Comparison of ENCODE assay signal across 11 cellular contexts in genomic region chr10:95247200-95247880, GRCh38. TPM values are rescaled to one million over a fixed set of nuclear protein-coding genes. Genes with fewer than 3 reads are reported as not detected.
DNase-seq lines count a peak whose midpoint lies in the region; ATAC-seq and TF ChIP-seq lines count a peak whose summit lies in the region.
"Had no signal": no experiment of that assay in that cellular context is flagged by ENCODE, and none has a peak within 500 bp of the region (broad histone marks: within the 10 kb centered on the region; RNA-seq: fewer than 3 reads in every experiment).

No MANE protein-coding gene starts in this region.

- no peaks in the 10 kb centered on the region for H3K4me1 ChIP-seq in CD8-positive, alpha-beta T cell (ENCODE audit: insufficient read depth, low read length)

- intact Hi-C loops in CD8-positive, alpha-beta T cell (cut with DNase I, micrococcal nuclease) = loop anchor here in 1 of 2 experiments (10.0 kb wide), 1 partner anchor 623 kb away; no protein-coding TSS in a partner anchor

- peaks cover 7% of the 10 kb centered on the region for H3K36me3 Mint-ChIP-seq in nephron progenitor cell (ENCODE audit: low read depth)
- H3K36me3 Mint-ChIP-seq in CD8-positive, alpha-beta T cell = no peaks in the 10 kb centered on the region
- H3K36me3 Mint-ChIP-seq in activated naive CD8-positive, alpha-beta T cell treated with anti-CD3 and anti-CD28 coated beads for 36 hours = no peaks in the 10 kb centered on the region

- no peak for TF ChIP-seq CTCF in AG04450 (IDR thresholded peaks at IDR 0.05; ENCODE audit: low read depth, low read length)
- no peak for TF ChIP-seq CTCF in nephron progenitor cell (IDR thresholded peaks at IDR 0.05)
- TF ChIP-seq CTCF in CD8-positive, alpha-beta T cell (IDR thresholded peaks at IDR 0.05) = no peak

- H3K27ac ChIP-seq in AG04450 (ENCODE audit: low read depth, low read length) (peak overlapping the region; percentile 93), epithelial cell of prostate (peak overlapping the region; percentile 64)
- no peak overlapping the region for H3K27ac ChIP-seq in CD8-positive, alpha-beta T cell (ENCODE audit: low read depth, low read length)

- H3K4me1 Mint-ChIP-seq in nephron progenitor cell = peaks cover 47% of the 10 kb centered on the region
- no peaks in the 10 kb centered on the region for H3K4me1 Mint-ChIP-seq in CD8-positive, alpha-beta T cell (ENCODE audit: low read depth)
- H3K4me1 Mint-ChIP-seq in activated naive CD8-positive, alpha-beta T cell treated with anti-CD3 and anti-CD28 coated beads for 36 hours = peaks cover 5% of the 10 kb centered on the region
- H3K4me1 Mint-ChIP-seq: central memory CD8-positive, alpha-beta T cell had no signal

- H3K27ac Mint-ChIP-seq in nephron progenitor cell = peak overlapping the region; percentile 91
- H3K27ac Mint-ChIP-seq in CD8-positive, alpha-beta T cell = no peak overlapping the region
- H3K27ac Mint-ChIP-seq in activated naive CD8-positive, alpha-beta T cell treated with anti-CD3 and anti-CD28 coated beads for 36 hours = no peak overlapping the region
- H3K27ac Mint-ChIP-seq: activated CD4-positive, alpha-beta T cell treated with anti-CD3 and anti-CD28 coated beads, Interleukin-2, amount 10 ng/mL, durations not matched to agents 24 days and 14 days had no signal

- no peaks in the 10 kb centered on the region for H3K9me3 ChIP-seq in AG04450 (ENCODE audit: control insufficient read depth, insufficient read depth, low read length)
- H3K9me3 ChIP-seq in CD8-positive, alpha-beta T cell (ENCODE audit: low read length) = no peaks in the 10 kb centered on the region

- CTCF ChIA-PET in AG04450 (lab: Charles Lee) = interaction anchor here (0.5 to 18.8 kb wide), 38 partner anchors 8 to 1407 kb away, joined by 3 to 507 read pairs (median 4); no protein-coding TSS in a partner anchor
- CTCF ChIA-PET in CD8-positive, alpha-beta T cell (lab: Charles Lee) = interaction anchor here (0.9 to 3.3 kb wide), 11 partner anchors 10 to 116 kb away, joined by 3 to 49 read pairs (median 5); no protein-coding TSS in a partner anchor

- H3K4me3 Mint-ChIP-seq in nephron progenitor cell = no peak overlapping the region
- no peak overlapping the region for H3K4me3 Mint-ChIP-seq in CD8-positive, alpha-beta T cell
- no peak overlapping the region for H3K4me3 Mint-ChIP-seq in activated naive CD8-positive, alpha-beta T cell treated with anti-CD3 and anti-CD28 coated beads for 36 hours
- H3K4me3 Mint-ChIP-seq: activated CD4-positive, alpha-beta T cell treated with anti-CD3 and anti-CD28 coated beads, Interleukin-2, amount 10 ng/mL, durations not matched to agents 24 days and 14 days; central memory CD8-positive, alpha-beta T cell had no signal

- no peaks in the 10 kb centered on the region for H3K27me3 ChIP-seq in AG04450 (ENCODE audit: control insufficient read depth, insufficient read depth, low read length)
- no peaks in the 10 kb centered on the region for H3K27me3 ChIP-seq in CD8-positive, alpha-beta T cell (ENCODE audit: insufficient read depth, low read length)

- no peak overlapping the region for H3K4me3 ChIP-seq in AG04450 (ENCODE audit: low read depth, low read length)
- H3K4me3 ChIP-seq in CD8-positive, alpha-beta T cell (ENCODE audit: low read depth, low read length) = no peak overlapping the region

- peaks cover 3% of the 10 kb centered on the region for H3K27me3 Mint-ChIP-seq in nephron progenitor cell (ENCODE audit: low read depth, poor library complexity)
- H3K27me3 Mint-ChIP-seq in CD8-positive, alpha-beta T cell (ENCODE audit: low read depth) = peaks cover 15% of the 10 kb centered on the region
- H3K27me3 Mint-ChIP-seq in activated naive CD8-positive, alpha-beta T cell treated with anti-CD3 and anti-CD28 coated beads for 36 hours = peaks cover 5% of the 10 kb centered on the region
- H3K27me3 Mint-ChIP-seq: central memory CD8-positive, alpha-beta T cell had no signal

- H3K36me3 ChIP-seq in CD8-positive, alpha-beta T cell (ENCODE audit: insufficient read depth, low read length) = no peaks in the 10 kb centered on the region

- POLR2A ChIA-PET in AG04450 (lab: Yijun Ruan, JAX) = interaction anchor here (0.5 to 1.9 kb wide), 8 partner anchors 12 to 1776 kb away, joined by 3 to 9 read pairs (median 5); partner anchors contain the start of gene PDLIM1
- POLR2A ChIA-PET in CD8-positive, alpha-beta T cell (lab: Charles Lee) = no interaction called here

- DNase-seq in AG04450 (ENCODE audit: low read depth, low spot score) (peak; percentile 81), NCI-H226 (peak; percentile 81), epithelial cell of prostate (ENCODE audit: low read depth, low spot score) (no peak), nephron progenitor cell (no peak), OCI-M2 (lab: John Stamatoyannopoulos, UW; ENCODE audit: unreplicated experiment) (no peak)
- DNase-seq in CD8-positive, alpha-beta T cell = no peak
- DNase-seq in activated naive CD8-positive, alpha-beta T cell treated with anti-CD3 and anti-CD28 coated beads for 36 hours = no peak

- ATAC-seq in HG02678 (IDR thresholded peaks at IDR 0.05; ENCODE audit: unreplicated experiment) = no peak
- no peak for ATAC-seq in CD8-positive, alpha-beta T cell

- no peaks in the 10 kb centered on the region for H3K9me3 Mint-ChIP-seq in nephron progenitor cell
- no peaks in the 10 kb centered on the region for H3K9me3 Mint-ChIP-seq in CD8-positive, alpha-beta T cell
- H3K9me3 Mint-ChIP-seq in activated naive CD8-positive, alpha-beta T cell treated with anti-CD3 and anti-CD28 coated beads for 36 hours = no peaks in the 10 kb centered on the region
- H3K9me3 Mint-ChIP-seq: activated CD4-positive, alpha-beta T cell treated with anti-CD3 and anti-CD28 coated beads, Interleukin-2, amount 10 ng/mL, durations not matched to agents 24 days and 14 days; central memory CD8-positive, alpha-beta T cell had no signal

RNA-seq across cellular contexts. Expression of gene PDLIM1, which starts 43.5 kb away (rescaled TPM):
- polyA plus RNA-seq in AG04450 (2011; rRNA removed) = 255 and 334 TPM in 2 replicates
- 269 and 320 TPM in 2 replicates for polyA minus RNA-seq in AG04450 (2011; rRNA and poly(A)+ RNA removed)
- 1 to 10 TPM; 1.4 to 1.6 TPM for total RNA-seq in CD8-positive, alpha-beta T cell
- 1 to 10 TPM in 1 of 2 experiments, under 1 TPM in 1; 0.70 to 1.6 TPM for total RNA-seq in activated naive CD8-positive, alpha-beta T cell treated with anti-CD3 and anti-CD28 coated beads for 36 hours

RNA-seq across cellular contexts. Expression of gene ACSM6, which starts 53.3 kb away (rescaled TPM):
- polyA plus RNA-seq in AG04450 (2011; rRNA removed) = not detected in 2 replicates
- polyA minus RNA-seq in AG04450 (2011; rRNA and poly(A)+ RNA removed) = not detected in 2 replicates
- not detected for total RNA-seq in CD8-positive, alpha-beta T cell
- total RNA-seq in activated naive CD8-positive, alpha-beta T cell treated with anti-CD3 and anti-CD28 coated beads for 36 hours = not detected
- total RNA-seq: activated CD4-positive, alpha-beta T cell treated with anti-CD3 and anti-CD28 coated beads, Interleukin-2, amount 10 ng/mL, durations not matched to agents 24 days and 14 days; mononuclear cell had no signal

Comparison
In these comparisons a context has a peak if more than half of its experiments do, and no peak if none do; other contexts are left out.
1. DNase-seq: peak in AG04450 (single experiment) and NCI-H226 (single experiment); none in epithelial cell of prostate (single experiment), nephron progenitor cell (single experiment), CD8-positive, alpha-beta T cell (0 of 7), activated naive CD8-positive, alpha-beta T cell treated with anti-CD3 and anti-CD28 coated beads for 36 hours (single experiment) and OCI-M2 (single experiment).